ENCODE assay signal across 17 cellular contexts in the genomic region with DNA sequence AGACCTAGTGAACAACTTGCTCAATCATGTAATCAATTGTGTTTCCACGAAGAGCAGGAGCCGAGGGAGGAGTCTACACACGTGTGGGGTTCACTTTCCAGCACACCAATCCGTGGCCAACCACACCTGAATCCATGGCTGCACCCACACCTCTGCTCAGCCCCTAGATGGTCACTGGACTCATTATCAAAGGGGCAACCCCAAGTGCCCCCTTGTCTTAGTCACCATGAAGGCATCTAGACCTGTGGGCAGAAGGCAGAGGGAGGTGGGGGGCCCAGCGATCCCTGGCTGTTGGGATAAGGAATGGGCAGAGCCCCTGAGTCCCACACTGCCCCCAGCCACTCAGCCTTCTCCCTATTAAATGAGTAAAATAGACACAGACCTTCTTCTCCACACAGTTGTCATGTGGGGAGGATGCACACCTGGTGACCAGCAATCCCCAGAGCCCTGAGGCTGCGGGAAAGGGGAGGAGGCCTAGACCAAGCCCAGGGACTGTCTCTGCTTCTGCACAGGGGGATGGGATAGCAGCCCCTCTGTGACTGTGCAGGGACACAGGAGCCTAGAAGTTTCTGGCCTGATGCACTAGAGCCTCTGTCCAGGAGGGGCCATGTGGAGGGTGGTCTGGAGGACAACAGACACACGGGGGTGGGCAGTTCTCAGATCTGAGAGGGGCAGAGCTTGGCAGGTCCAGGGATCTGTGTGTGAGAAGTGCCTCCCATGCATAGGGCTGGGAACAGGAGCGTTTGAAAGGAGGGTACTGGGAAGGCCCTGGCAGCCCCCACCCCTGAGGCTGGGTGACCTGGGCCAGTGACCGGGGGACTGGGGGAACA. TPM values are rescaled to one million over a fixed set of nuclear protein-coding genes. Genes with fewer than 3 reads are reported as not detected.
DNase-seq lines count a peak whose midpoint lies in the region; ATAC-seq and TF ChIP-seq lines count a peak whose summit lies in the region.
"Had no signal": no experiment of that assay in that cellular context is flagged by ENCODE, and none has a peak within 500 bp of the region (broad histone marks: within the 10 kb centered on the region; RNA-seq: fewer than 3 reads in every experiment).

No MANE protein-coding gene starts in this region.

- H3K9me3 Mint-ChIP-seq in CD4-positive, alpha-beta T cell = no peaks in the 10 kb centered on the region
- H3K9me3 Mint-ChIP-seq: CD8-positive, alpha-beta memory T cell; HFFc6 had no signal

- H3K4me1 ChIP-seq in BLaER1 (peaks cover 12% of the 10 kb centered on the region), HEK293 (ENCODE audit: control insufficient read depth, insufficient read depth, low read length) (no peaks in the 10 kb centered on the region)
- H3K4me1 ChIP-seq: Caco-2, HAP-1 had no signal

- H3K4me3 Mint-ChIP-seq in CD4-positive, alpha-beta T cell = no peak overlapping the region
- H3K4me3 Mint-ChIP-seq: HFFc6 had no signal

- CTCF ChIA-PET in HEK293 (lab: Yijun Ruan, JAX) = no interaction called here
- CTCF ChIA-PET in CD4-positive, alpha-beta T cell (lab: Charles Lee) = no interaction called here

- H3K27ac ChIP-seq in BLaER1 = no peak overlapping the region
- no peak overlapping the region for H3K27ac ChIP-seq in HEK293 (ENCODE audit: extremely low read depth, low read depth, low read length)
- H3K27ac ChIP-seq in CD4-positive, alpha-beta T cell (ENCODE audit: low read depth, low read length) = no peak overlapping the region
- H3K27ac ChIP-seq: BLaER1 treated with 17β-estradiol and CSF1 and Interleukin-3, amounts not matched to agents 10 nM and 100 nM; GM23248 had no signal

- H4K20me1 ChIP-seq in BLaER1 = peaks cover 12% of the 10 kb centered on the region; the same call in 1 of the 2 replicates

- H3K36me3 Mint-ChIP-seq in CD4-positive, alpha-beta T cell (ENCODE audit: low read depth) = no peaks in the 10 kb centered on the region
- H3K36me3 Mint-ChIP-seq: CD8-positive, alpha-beta memory T cell had no signal

- H3K4me2 ChIP-seq in BLaER1 = peak overlapping the region; percentile 17; the same call in 1 of the 2 replicates

- TF ChIP-seq CTCF in HEK293 (tag by site-specific recombination; IDR thresholded peaks at IDR 0.05) = no peak
- no peak for TF ChIP-seq CTCF in CD4-positive, alpha-beta T cell (IDR thresholded peaks at IDR 0.05)

- H3K36me3 ChIP-seq in BLaER1 (no peaks in the 10 kb centered on the region), HEK293 (ENCODE audit: control insufficient read depth in 2 of 2, insufficient read depth in 1 of 2, low read length in 2 of 2) (no peaks in the 10 kb centered on the region)
- H3K36me3 ChIP-seq: BLaER1 treated with 17β-estradiol and CSF1 and Interleukin-3, amounts not matched to agents 10 nM and 100 nM; HAP-1 had no signal

- POLR2A ChIA-PET in HEK293 (lab: Yijun Ruan, JAX) = no interaction called here
- POLR2A ChIA-PET in CD4-positive, alpha-beta T cell (lab: Charles Lee) = no interaction called here

- H3K9ac ChIP-seq in BLaER1 = no peak overlapping the region
- H3K9ac ChIP-seq: BLaER1 treated with 17β-estradiol and CSF1 and Interleukin-3, amounts not matched to agents 10 nM and 100 nM; GM23248 had no signal

- H3K9me3 ChIP-seq in BLaER1 = no peaks in the 10 kb centered on the region
- H3K9me3 ChIP-seq in HEK293 (ENCODE audit: control insufficient read depth, insufficient read depth, low read depth, low read length) = no peaks in the 10 kb centered on the region
- no peaks in the 10 kb centered on the region for H3K9me3 ChIP-seq in CD4-positive, alpha-beta T cell (ENCODE audit: control insufficient read depth, low read length)
- H3K9me3 ChIP-seq: BLaER1 treated with 17β-estradiol and CSF1 and Interleukin-3, amounts not matched to agents 10 nM and 100 nM; Caco-2; HAP-1 had no signal

- ATAC-seq in GM21619 (IDR thresholded peaks at IDR 0.05; ENCODE audit: unreplicated experiment) = no peak
- no peak for ATAC-seq in CD4-positive, alpha-beta T cell (ENCODE audit: poor library complexity)

- DNase-seq in NCI-H2171 treated with DMSO at 0.1 percent for 48 hours (lab: John Stamatoyannopoulos, UW) (peak; percentile 10), NCI-H2171 (lab: John Stamatoyannopoulos, UW) (no peak), islet precursor cell (peak; percentile 56), NCI-H446 treated with DMSO at 0.1 percent for 48 hours (lab: John Stamatoyannopoulos, UW) (no peak)
- DNase-seq in CD4-positive, alpha-beta T cell = no peak
- DNase-seq: 8988T; Caco-2; CD8-positive, alpha-beta memory T cell; GM23248; HFFc6 had no signal

- H3K27ac Mint-ChIP-seq in CD4-positive, alpha-beta T cell = no peak overlapping the region
- H3K27ac Mint-ChIP-seq: CD8-positive, alpha-beta memory T cell; HFFc6 had no signal

- H3K4me3 ChIP-seq in BLaER1 = no peak overlapping the region
- H3K4me3 ChIP-seq in HEK293 (ENCODE audit: low read depth, low read length) = no peak overlapping the region
- H3K4me3 ChIP-seq: BLaER1 treated with 17β-estradiol and CSF1 and Interleukin-3, amounts not matched to agents 10 nM and 100 nM; GM23248; HAP-1 had no signal

- peaks cover 9% of the 10 kb centered on the region for H3K4me1 Mint-ChIP-seq in CD4-positive, alpha-beta T cell (ENCODE audit: low read depth)

- peaks cover 72% of the 10 kb centered on the region for H3K27me3 Mint-ChIP-seq in CD4-positive, alpha-beta T cell

- H3K27me3 ChIP-seq in BLaER1 = peaks cover 41% of the 10 kb centered on the region
- H3K27me3 ChIP-seq in CD4-positive, alpha-beta T cell (ENCODE audit: control insufficient read depth, insufficient read depth, low read length) = peaks cover 37% of the 10 kb centered on the region

- intact Hi-C loops in CD4-positive, alpha-beta T cell (cut with DNase I, micrococcal nuclease) = no loop called here

TF ChIP-seq in HEK293, 187 proteins besides CTCF, POLR2A, EP300 and RAD21:
- TF ChIP-seq ZNF544 (tag by site-specific recombination; IDR thresholded peaks at IDR 0.05) = no peak
- peak; percentile 40 for TF ChIP-seq ZFHX2 (tag by site-specific recombination; conservative IDR thresholded peaks at IDR 0.05)
- TF ChIP-seq ZNF341 (tag by site-specific recombination; IDR thresholded peaks at IDR 0.05; ENCODE audit: low read depth) = no peak
- TF ChIP-seq, protein P1, sequence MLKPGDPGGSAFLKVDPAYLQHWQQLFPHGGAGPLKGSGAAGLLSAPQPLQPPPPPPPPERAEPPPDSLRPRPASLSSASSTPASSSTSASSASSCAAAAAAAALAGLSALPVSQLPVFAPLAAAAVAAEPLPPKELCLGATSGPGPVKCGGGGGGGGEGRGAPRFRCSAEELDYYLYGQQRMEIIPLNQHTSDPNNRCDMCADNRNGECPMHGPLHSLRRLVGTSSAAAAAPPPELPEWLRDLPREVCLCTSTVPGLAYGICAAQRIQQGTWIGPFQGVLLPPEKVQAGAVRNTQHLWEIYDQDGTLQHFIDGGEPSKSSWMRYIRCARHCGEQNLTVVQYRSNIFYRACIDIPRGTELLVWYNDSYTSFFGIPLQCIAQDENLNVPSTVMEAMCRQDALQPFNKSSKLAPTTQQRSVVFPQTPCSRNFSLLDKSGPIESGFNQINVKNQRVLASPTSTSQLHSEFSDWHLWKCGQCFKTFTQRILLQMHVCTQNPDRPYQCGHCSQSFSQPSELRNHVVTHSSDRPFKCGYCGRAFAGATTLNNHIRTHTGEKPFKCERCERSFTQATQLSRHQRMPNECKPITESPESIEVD (tag by site-specific recombination; IDR thresholded peaks at IDR 0.05) = no peak
TF ChIP-seq in HEK293: peak in this region for 1.

RNA-seq across cellular contexts. Expression of a gene that starts 1.9 kb away (rescaled TPM):
- not detected for total RNA-seq in CD4-positive, alpha-beta T cell
- total RNA-seq: A673; Caco-2; CD8-positive, alpha-beta memory T cell; GM23248; H4; HFFc6 had no signal

RNA-seq across cellular contexts. Expression of a gene that starts 41.7 kb away (rescaled TPM):
- under 1 TPM in 1 of 2 experiments, not detected in 1; 0.44 TPM for total RNA-seq in CD4-positive, alpha-beta T cell

Comparison
In these comparisons a context has a peak if more than half of its experiments do, and no peak if none do; other contexts are left out.
1. DNase-seq: peak in NCI-H2171 treated with DMSO at 0.1 percent for 48 hours (single experiment) and islet precursor cell (single experiment); none in NCI-H2171 (single experiment), NCI-H446 treated with DMSO at 0.1 percent for 48 hours (single experiment) and CD4-positive, alpha-beta T cell (0 of 10).